ENCODE assay signal across 14 cellular contexts in the genomic region with DNA sequence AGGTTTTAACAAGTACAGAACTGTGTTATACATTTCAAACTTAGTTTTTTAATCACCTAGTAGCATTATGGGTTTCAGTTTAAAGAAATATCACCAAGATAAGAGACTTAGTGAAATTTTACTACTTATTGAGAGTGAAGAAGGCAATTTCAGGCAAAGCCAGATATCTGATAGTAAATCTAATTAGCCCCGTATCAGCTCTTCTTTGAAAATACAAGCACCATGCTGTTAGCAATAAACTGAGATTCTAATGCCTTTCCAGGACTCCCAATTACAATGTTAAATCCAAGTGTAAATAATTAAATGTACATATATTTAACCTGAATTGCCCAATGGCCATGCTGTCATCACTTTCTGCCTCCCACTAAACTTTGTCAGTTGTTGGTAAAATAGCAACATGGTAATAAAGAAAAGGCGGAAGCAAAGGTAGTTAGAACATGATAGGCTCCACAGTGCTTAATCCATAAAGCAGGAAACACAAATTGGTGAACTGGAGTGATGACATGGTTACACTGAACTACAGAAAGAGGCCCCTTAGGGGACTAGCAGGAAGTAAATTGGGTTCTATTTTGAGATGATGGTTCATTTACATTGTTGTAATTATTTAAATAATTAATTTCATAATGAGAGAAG.
DNase-seq lines count a peak whose midpoint lies in the region; ATAC-seq and TF ChIP-seq lines count a peak whose summit lies in the region.
"Had no signal": no experiment of that assay in that cellular context is flagged by ENCODE, and none has a peak within 500 bp of the region (broad histone marks: within the 10 kb centered on the region; RNA-seq: fewer than 3 reads in every experiment).

No MANE protein-coding gene starts in this region.

- H3K4me1 ChIP-seq in HEK293 (ENCODE audit: control insufficient read depth, insufficient read depth, low read length), result no peaks in the 10 kb centered on the region
- no peaks in the 10 kb centered on the region for H3K4me1 ChIP-seq in neural progenitor cell
- no peaks in the 10 kb centered on the region for H3K4me1 ChIP-seq in right lobe of liver

- H3K79me2 ChIP-seq in neural progenitor cell (ENCODE audit: low read depth), result no peaks in the 10 kb centered on the region

- no peak overlapping the region for H3K4me3 Mint-ChIP-seq in neural progenitor cell
- H3K4me3 Mint-ChIP-seq: CD8-positive, alpha-beta memory T cell; T-cell had no signal

- H3K4me3 ChIP-seq in HEK293 (ENCODE audit: low read depth, low read length), result no peak overlapping the region
- H3K4me3 ChIP-seq in neural progenitor cell, result no peak overlapping the region
- H3K4me3 ChIP-seq in right lobe of liver, result no peak overlapping the region

- intact Hi-C loops in right lobe of liver (cut with DNase I), result no loop called here

- H3K36me3 ChIP-seq in HEK293 (ENCODE audit: control insufficient read depth in 2 of 2, insufficient read depth in 1 of 2, low read length in 2 of 2) (no peaks in the 10 kb centered on the region), neural progenitor cell (no peaks in the 10 kb centered on the region), right lobe of liver (no peaks in the 10 kb centered on the region)
- H3K36me3 ChIP-seq: BE2C had no signal

- 74% methylated on average over 2 of the region's 2 CpGs for whole genome bisulfite sequencing in right lobe of liver (ENCODE audit: insufficient coverage, low coverage, low lambda C conversion rate, missing lambda C conversion rate)

- peaks cover 3% of the 10 kb centered on the region for H3K9me3 Mint-ChIP-seq in neural progenitor cell

- POLR2A ChIA-PET in HEK293 (lab: Yijun Ruan, JAX), result no interaction called here

- no peak overlapping the region for H3K9ac ChIP-seq in neural progenitor cell

- TF ChIP-seq CTCF in HEK293 (tag by site-specific recombination; IDR thresholded peaks at IDR 0.05) (no peak), neural progenitor cell (IDR thresholded peaks at IDR 0.05) (no peak), right lobe of liver (IDR thresholded peaks at IDR 0.05) (no peak)

- peak overlapping the region; percentile 63 for H3K27ac Mint-ChIP-seq in neural progenitor cell
- H3K27ac Mint-ChIP-seq: CD8-positive, alpha-beta memory T cell; T-cell had no signal

- no peaks in the 10 kb centered on the region for H3F3A ChIP-seq in neural progenitor cell (ENCODE audit: low read depth)

- CTCF ChIA-PET in HEK293 (lab: Yijun Ruan, JAX), result no interaction called here

- TF ChIP-seq POLR2A in right lobe of liver (IDR thresholded peaks at IDR 0.05), result no peak

- H3K27ac ChIP-seq in HEK293 (ENCODE audit: extremely low read depth, low read depth, low read length), result no peak overlapping the region
- no peak overlapping the region for H3K27ac ChIP-seq in neural progenitor cell
- H3K27ac ChIP-seq in right lobe of liver, result no peak overlapping the region
- H3K27ac ChIP-seq: RWPE1 had no signal

- H4K20me1 ChIP-seq in neural progenitor cell (ENCODE audit: low read depth), result no peaks in the 10 kb centered on the region

- H3K27me3 ChIP-seq in neural progenitor cell (no peaks in the 10 kb centered on the region), right lobe of liver (no peaks in the 10 kb centered on the region)
- H3K27me3 ChIP-seq: BE2C had no signal

- H3K27me3 Mint-ChIP-seq in neural progenitor cell (ENCODE audit: insufficient read depth, low read depth), result no peaks in the 10 kb centered on the region
- H3K27me3 Mint-ChIP-seq: CD8-positive, alpha-beta memory T cell; T-cell had no signal

- DNase-seq in NCI-H146 (lab: John Stamatoyannopoulos, UW), result peak; percentile 77
- DNase-seq in SK-N-DZ (ENCODE audit: low spot score), result peak; percentile 47
- DNase-seq in neural progenitor cell (ENCODE audit: low spot score), result no peak
- no peak for DNase-seq in right lobe of liver
- DNase-seq in activated CD8-positive, alpha-beta memory T cell treated with anti-CD3 and anti-CD28 coated beads, Interleukin-2, amount 50 U/mL, for 48 hours, result no peak
- DNase-seq in NCI-H345 treated with DMSO at 0.1 percent for 48 hours (lab: John Stamatoyannopoulos, UW; ENCODE audit: unreplicated experiment), result no peak
- DNase-seq: BE2C; CD8-positive, alpha-beta memory T cell; EL; MM.1S; NCI-H2107; T-cell had no signal

- H3K4me2 ChIP-seq in neural progenitor cell, result no peak overlapping the region

- ATAC-seq in right lobe of liver, result no peak
- ATAC-seq: T-cell had no signal

- H3K9me3 ChIP-seq in HEK293 (ENCODE audit: control insufficient read depth, insufficient read depth, low read depth, low read length) (no peaks in the 10 kb centered on the region), neural progenitor cell (ENCODE audit: low read depth) (no peaks in the 10 kb centered on the region), right lobe of liver (no peaks in the 10 kb centered on the region)
- H3K9me3 ChIP-seq: BE2C had no signal

- H3K4me1 Mint-ChIP-seq in neural progenitor cell, result peaks cover 19% of the 10 kb centered on the region
- H3K4me1 Mint-ChIP-seq: CD8-positive, alpha-beta memory T cell; T-cell had no signal

- no peaks in the 10 kb centered on the region for H3K36me3 Mint-ChIP-seq in neural progenitor cell
- H3K36me3 Mint-ChIP-seq: CD8-positive, alpha-beta memory T cell; T-cell had no signal

- H2AFZ ChIP-seq in neural progenitor cell (replicated peaks), result no peak overlapping the region

TF ChIP-seq in HEK293, 187 proteins besides CTCF, POLR2A, EP300 and RAD21:
- TF ChIP-seq ZNF596 (tag by site-specific recombination; IDR thresholded peaks at IDR 0.05) (no peak), TCF7L2 (IDR thresholded peaks at IDR 0.05; ENCODE audit: borderline replicate concordance, low read depth, low read length) (peak; percentile 68; the same call in 1 of the 2 replicates), ZNF404 (tag by site-specific recombination; IDR thresholded peaks at IDR 0.05) (no peak)

Comparison
In these comparisons a context has a peak if more than half of its experiments do, and no peak if none do; other contexts are left out.
1. DNase-seq: peak in NCI-H146 (single experiment) and SK-N-DZ (single experiment); none in neural progenitor cell (single experiment), right lobe of liver (0 of 3), activated CD8-positive, alpha-beta memory T cell treated with anti-CD3 and anti-CD28 coated beads, Interleukin-2, amount 50 U/mL, for 48 hours (single experiment) and NCI-H345 treated with DMSO at 0.1 percent for 48 hours (single experiment).